Comparison of ENCODE assay signal across 16 cellular contexts in genomic region chr18:250685-251084, GRCh38. TPM values are rescaled to one million over a fixed set of nuclear protein-coding genes. Genes with fewer than 3 reads are reported as not detected.
A peak's percentile ranks its signal among the peaks of the same experiment; 100 is the strongest.
DNase-seq lines count a peak whose midpoint lies in the region; ATAC-seq and TF ChIP-seq lines count a peak whose summit lies in the region.
"Had no signal": no experiment of that assay in that cellular context is flagged by ENCODE, and none has a peak within 500 bp of the region (broad histone marks: within the 10 kb centered on the region; RNA-seq: fewer than 3 reads in every experiment).

No MANE protein-coding gene starts in this region.

- peaks cover 70% of the 10 kb centered on the region for H3K36me3 ChIP-seq in GM23248 (ENCODE audit: low read depth)
- peaks cover 70% of the 10 kb centered on the region for H3K36me3 ChIP-seq in PC-3 (ENCODE audit: low read depth, low read length)
- no peaks in the 10 kb centered on the region for H3K36me3 ChIP-seq in fibroblast of lung (ENCODE audit: control insufficient read depth, insufficient read depth, low read length)
- H3K36me3 ChIP-seq in prostate gland = peaks cover 0 to 7% of the 10 kb centered on the region in 2 donors
- H3K36me3 ChIP-seq: uterus had no signal

- H3K4me1 ChIP-seq in GM23248 (ENCODE audit: insufficient read depth) (no peaks in the 10 kb centered on the region), PC-3 (ENCODE audit: insufficient read depth, low read length) (peaks cover 15% of the 10 kb centered on the region), fibroblast of lung (ENCODE audit: control insufficient read depth, extremely low read depth, insufficient read depth, low read length) (no peaks in the 10 kb centered on the region), prostate gland (replicated peaks) (no peaks in the 10 kb centered on the region)
- H3K4me1 ChIP-seq: adrenal gland, gastroesophageal sphincter, sigmoid colon, uterus had no signal

- no TSS peak for BruUV-seq in PC-3 (replicated peaks; lab: Mats Ljungman, UMichigan)

- TF ChIP-seq POLR2A in prostate gland (IDR thresholded peaks at IDR 0.05) = no peak

- DNase-seq in A172 (ENCODE audit: low spot score) = peak; percentile 5
- peak; percentile 54 for DNase-seq in GM23248
- peak; percentile 71 for DNase-seq in PC-3
- DNase-seq in fibroblast of lung (ENCODE audit: low read depth in 2 of 2) = peak; percentile 14 to 32
- no peak for DNase-seq in prostate gland (ENCODE audit: low spot score)
- no peak for DNase-seq in activated CD4-positive, alpha-beta memory T cell treated with anti-CD3 and anti-CD28 coated beads, Interleukin-2, amount 10 ng/mL, durations not matched to agents 7 days and 5 days
- DNase-seq: adrenal gland, GF-D8, KBM-7, NCI-H1105 treated with DMSO at 0.1 percent for 48 hours, Right ventricle myocardium superior, sigmoid colon, uterus had no signal

- in situ Hi-C loops in GM23248 (cut with MboI) = no loop called here

- WGBS in GM23248 (ENCODE audit: low coverage in 1 of 2, low lambda C conversion rate in 2 of 2, missing lambda C conversion rate in 2 of 2), 2 experiments = 81 to 87% methylated on average over 2 of the region's 2 CpGs
- 89% methylated on average over 2 of the region's 2 CpGs for WGBS in prostate gland

- ATAC-seq in PC-3 (peak; percentile 100), GM21576 (IDR thresholded peaks at IDR 0.05; ENCODE audit: unreplicated experiment) (no peak), GM18502 (IDR thresholded peaks at IDR 0.05; ENCODE audit: poor library complexity, unreplicated experiment) (no peak)
- ATAC-seq: gastroesophageal sphincter had no signal

- H3K27ac Mint-ChIP-seq in activated CD4-positive, alpha-beta memory T cell treated with anti-CD3 and anti-CD28 coated beads, Interleukin-2, amount 10 ng/mL, durations not matched to agents 7 days and 5 days = no peak overlapping the region

- no peaks in the 10 kb centered on the region for H3K4me1 Mint-ChIP-seq in activated CD4-positive, alpha-beta memory T cell treated with anti-CD3 and anti-CD28 coated beads, Interleukin-2, amount 10 ng/mL, durations not matched to agents 7 days and 5 days

- no peaks in the 10 kb centered on the region for H3K79me2 ChIP-seq in GM23248 (ENCODE audit: insufficient read depth)
- H3K79me2 ChIP-seq in PC-3 (ENCODE audit: low read length) = no peaks in the 10 kb centered on the region
- H3K79me2 ChIP-seq in fibroblast of lung (ENCODE audit: control insufficient read depth, insufficient read depth, low read length) = no peaks in the 10 kb centered on the region

- H3K9me3 ChIP-seq in GM23248 (ENCODE audit: low read depth) (no peaks in the 10 kb centered on the region), PC-3 (ENCODE audit: low read length) (no peaks in the 10 kb centered on the region), fibroblast of lung (ENCODE audit: control insufficient read depth, insufficient read depth, low read depth, low read length) (no peaks in the 10 kb centered on the region), prostate gland (no peaks in the 10 kb centered on the region)
- H3K9me3 ChIP-seq: adrenal gland, gastroesophageal sphincter, sigmoid colon, uterus had no signal

- H2AFZ ChIP-seq in GM23248 (no peak overlapping the region), PC-3 (ENCODE audit: low read length) (no peak overlapping the region), fibroblast of lung (ENCODE audit: low read length) (no peak overlapping the region)

- intact Hi-C loops in PC-3 (cut with micrococcal nuclease) = no loop called here
- intact Hi-C loops in prostate gland (cut with DNase I) = no loop called here

- TF ChIP-seq CTCF in PC-3 (conservative IDR thresholded peaks at IDR 0.05; ENCODE audit: low read depth, low read length) = no peak
- TF ChIP-seq CTCF in fibroblast of lung (conservative IDR thresholded peaks at IDR 0.05 in 1 of 2, IDR thresholded peaks at IDR 0.05 in 1 of 2; ENCODE audit: low read depth in 1 of 2, low read length in 2 of 2) = no peak
- TF ChIP-seq CTCF in prostate gland (IDR thresholded peaks at IDR 0.05) = no peak

- no peak overlapping the region for H3K4me3 Mint-ChIP-seq in activated CD4-positive, alpha-beta memory T cell treated with anti-CD3 and anti-CD28 coated beads, Interleukin-2, amount 10 ng/mL, durations not matched to agents 7 days and 5 days

- H3K9me3 Mint-ChIP-seq in activated CD4-positive, alpha-beta memory T cell treated with anti-CD3 and anti-CD28 coated beads, Interleukin-2, amount 10 ng/mL, durations not matched to agents 7 days and 5 days = no peaks in the 10 kb centered on the region

- no peaks in the 10 kb centered on the region for H3K27me3 Mint-ChIP-seq in activated CD4-positive, alpha-beta memory T cell treated with anti-CD3 and anti-CD28 coated beads, Interleukin-2, amount 10 ng/mL, durations not matched to agents 7 days and 5 days

- H3K9me2 ChIP-seq in GM23248 (ENCODE audit: insufficient read depth) (no peaks in the 10 kb centered on the region), PC-3 (replicated peaks; ENCODE audit: low read length) (no peaks in the 10 kb centered on the region)

- H3K4me2 ChIP-seq in GM23248 (ENCODE audit: unreplicated experiment) = no peak overlapping the region
- no peak overlapping the region for H3K4me2 ChIP-seq in PC-3 (ENCODE audit: low read length)
- no peak overlapping the region for H3K4me2 ChIP-seq in fibroblast of lung (ENCODE audit: extremely low read depth, insufficient read depth, low read length)

- CTCF ChIA-PET in PC-3 (lab: Charles Lee) = no interaction called here
- CTCF ChIA-PET in activated CD4-positive, alpha-beta memory T cell treated with anti-CD3 and anti-CD28 coated beads, Interleukin-2, amount 10 ng/mL, durations not matched to agents 7 days and 5 days (lab: Charles Lee) = no interaction called here

- H4K20me1 ChIP-seq in GM23248 (ENCODE audit: insufficient read depth) (no peaks in the 10 kb centered on the region), PC-3 (ENCODE audit: low read length) (no peaks in the 10 kb centered on the region), fibroblast of lung (ENCODE audit: control insufficient read depth, extremely low read depth, insufficient read depth, low read length) (no peaks in the 10 kb centered on the region)

- H3K27me3 ChIP-seq in GM23248 (replicated peaks; ENCODE audit: insufficient read depth) = no peaks in the 10 kb centered on the region
- H3K27me3 ChIP-seq in PC-3 (ENCODE audit: low read length) = no peaks in the 10 kb centered on the region
- no peaks in the 10 kb centered on the region for H3K27me3 ChIP-seq in fibroblast of lung (ENCODE audit: control insufficient read depth, insufficient read depth, low read length)
- H3K27me3 ChIP-seq in prostate gland (replicated peaks; ENCODE audit: insufficient read depth) = no peaks in the 10 kb centered on the region
- H3K27me3 ChIP-seq: adrenal gland, gastroesophageal sphincter, sigmoid colon, uterus had no signal

- peaks cover 51% of the 10 kb centered on the region for H3K36me3 Mint-ChIP-seq in activated CD4-positive, alpha-beta memory T cell treated with anti-CD3 and anti-CD28 coated beads, Interleukin-2, amount 10 ng/mL, durations not matched to agents 7 days and 5 days (ENCODE audit: low read depth)

- no peak overlapping the region for H3K9ac ChIP-seq in GM23248
- no peak overlapping the region for H3K9ac ChIP-seq in PC-3 (ENCODE audit: low read length)
- no peak overlapping the region for H3K9ac ChIP-seq in fibroblast of lung (ENCODE audit: insufficient read depth, low read length)

- POLR2A ChIA-PET in PC-3 (lab: Charles Lee; ENCODE audit: unreplicated experiment) = no interaction called here
- POLR2A ChIA-PET in activated CD4-positive, alpha-beta memory T cell treated with anti-CD3 and anti-CD28 coated beads, Interleukin-2, amount 10 ng/mL, durations not matched to agents 7 days and 5 days (lab: Charles Lee) = interaction anchor here (0.7 kb wide), 1 partner anchor 389 kb away, joined by 3 read pairs; no protein-coding TSS in a partner anchor

- H3K27ac ChIP-seq in GM23248 = no peak overlapping the region
- no peak overlapping the region for H3K27ac ChIP-seq in PC-3 (ENCODE audit: low read length)
- H3K27ac ChIP-seq in fibroblast of lung (ENCODE audit: insufficient read depth, low read length) = no peak overlapping the region
- H3K27ac ChIP-seq in prostate gland = no peak overlapping the region
- H3K27ac ChIP-seq: adrenal gland, gastroesophageal sphincter, sigmoid colon, uterus had no signal

- no peak overlapping the region for H3K4me3 ChIP-seq in GM23248
- H3K4me3 ChIP-seq in PC-3 (ENCODE audit: low read length) = no peak overlapping the region
- no peak overlapping the region for H3K4me3 ChIP-seq in fibroblast of lung (replicated peaks in 1 of 4; ENCODE audit: control extremely low read depth in 1 of 4, insufficient read depth in 1 of 4, low read depth in 3 of 4, low read length in 4 of 4)
- no peak overlapping the region for H3K4me3 ChIP-seq in prostate gland
- H3K4me3 ChIP-seq: adrenal gland, gastroesophageal sphincter, sigmoid colon, uterus had no signal

- H3F3A ChIP-seq in GM23248 (ENCODE audit: insufficient read depth) (no peaks in the 10 kb centered on the region), PC-3 (ENCODE audit: low read length, unreplicated experiment) (no peaks in the 10 kb centered on the region)

RNA-seq across cellular contexts. Expression of gene THOC1, which starts 17.2 kb away (rescaled TPM):
- total RNA-seq in A172 (2014; rRNA removed; shearing (Covaris generic)) = 39.6 and 52.6 TPM in 2 replicates
- total RNA-seq in GM23248 (2014; rRNA removed; shearing (Covaris generic)) = 26.8 and 28.3 TPM in 2 replicates
- 23.2 and 23.3 TPM in 2 replicates for polyA plus RNA-seq in GM23248 (2016; fragmentation: Nextera tagmentation; extraction: Ambion mirVana)
- total RNA-seq in PC-3 (2014; rRNA removed) = 29.4 and 43.5 TPM in 2 replicates
- 33.9 and 35.2 TPM in 2 replicates for total RNA-seq in fibroblast of lung
- polyA plus RNA-seq in fibroblast of lung = 18.2 and 20.2 TPM in 2 replicates
- polyA plus RNA-seq in fibroblast of lung (2012) = 13.5 and 15.2 TPM in 2 replicates
- not detected in 2 replicates for polyA minus RNA-seq in fibroblast of lung (ENCODE audit: low replicate concordance)
- total RNA-seq in prostate gland = 10 to 100 TPM; 29.0 to 35.8 TPM
- 10 to 100 TPM; 42.2 to 43.1 TPM for total RNA-seq in activated CD4-positive, alpha-beta memory T cell treated with anti-CD3 and anti-CD28 coated beads, Interleukin-2, amount 10 ng/mL, durations not matched to agents 7 days and 5 days

Comparison
In these comparisons a context has a peak if more than half of its experiments do, and no peak if none do; other contexts are left out.
1. DNase-seq: peak in A172 (single experiment), GM23248 (single experiment), PC-3 (single experiment) and fibroblast of lung (2 of 2); none in prostate gland (single experiment) and activated CD4-positive, alpha-beta memory T cell treated with anti-CD3 and anti-CD28 coated beads, Interleukin-2, amount 10 ng/mL, durations not matched to agents 7 days and 5 days (single experiment).